ENCODE assay signal across 1 cellular context in the genomic region with DNA sequence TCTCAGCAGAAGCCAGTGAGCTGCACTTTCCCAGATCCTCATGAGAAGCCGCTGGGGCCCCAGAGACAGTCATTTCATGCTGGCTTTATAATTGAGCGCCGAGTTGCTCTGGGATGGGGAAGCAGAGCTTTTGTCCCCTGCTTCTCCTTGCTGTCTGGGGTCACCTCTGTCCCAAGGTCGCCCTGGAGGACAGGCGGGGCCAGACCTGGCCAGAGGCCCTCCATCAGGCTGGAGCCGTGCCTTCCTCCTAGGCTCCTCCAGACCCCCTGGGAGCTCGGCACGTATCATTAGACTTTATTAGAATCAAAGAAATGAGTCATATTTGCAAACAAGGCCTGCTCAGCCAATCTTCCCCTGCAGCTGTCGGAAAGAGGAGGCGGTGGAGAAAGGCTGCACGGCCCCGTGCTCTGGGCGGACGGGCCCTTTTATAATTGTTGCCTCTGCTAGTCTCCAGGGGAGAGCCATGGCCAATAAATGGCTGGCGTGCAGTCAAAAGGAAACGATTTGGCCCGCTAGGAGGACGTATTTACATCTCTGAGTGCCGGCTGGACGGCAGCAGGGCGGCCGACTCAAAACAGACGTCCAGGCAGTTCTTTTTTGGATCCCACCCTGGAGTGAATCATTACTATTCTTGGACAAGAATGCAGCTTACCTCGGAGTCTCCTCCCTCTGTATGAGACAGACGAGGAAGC.
TF ChIP-seq lines count a peak whose summit lies in the region.

No MANE protein-coding gene starts in this region.

TF ChIP-seq in HEK293, 187 proteins besides CTCF, POLR2A, EP300 and RAD21 (continued from another document and continues in another):
- TF ChIP-seq, protein P1, sequence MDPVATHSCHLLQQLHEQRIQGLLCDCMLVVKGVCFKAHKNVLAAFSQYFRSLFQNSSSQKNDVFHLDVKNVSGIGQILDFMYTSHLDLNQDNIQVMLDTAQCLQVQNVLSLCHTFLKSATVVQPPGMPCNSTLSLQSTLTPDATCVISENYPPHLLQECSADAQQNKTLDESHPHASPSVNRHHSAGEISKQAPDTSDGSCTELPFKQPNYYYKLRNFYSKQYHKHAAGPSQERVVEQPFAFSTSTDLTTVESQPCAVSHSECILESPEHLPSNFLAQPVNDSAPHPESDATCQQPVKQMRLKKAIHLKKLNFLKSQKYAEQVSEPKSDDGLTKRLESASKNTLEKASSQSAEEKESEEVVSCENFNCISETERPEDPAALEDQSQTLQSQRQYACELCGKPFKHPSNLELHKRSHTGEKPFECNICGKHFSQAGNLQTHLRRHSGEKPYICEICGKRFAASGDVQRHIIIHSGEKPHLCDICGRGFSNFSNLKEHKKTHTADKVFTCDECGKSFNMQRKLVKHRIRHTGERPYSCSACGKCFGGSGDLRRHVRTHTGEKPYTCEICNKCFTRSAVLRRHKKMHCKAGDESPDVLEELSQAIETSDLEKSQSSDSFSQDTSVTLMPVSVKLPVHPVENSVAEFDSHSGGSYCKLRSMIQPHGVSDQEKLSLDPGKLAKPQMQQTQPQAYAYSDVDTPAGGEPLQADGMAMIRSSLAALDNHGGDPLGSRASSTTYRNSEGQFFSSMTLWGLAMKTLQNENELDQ (tag by site-specific recombination; IDR thresholded peaks at IDR 0.05; ENCODE audit: low read depth) = no peak
- TF ChIP-seq, protein P2, sequence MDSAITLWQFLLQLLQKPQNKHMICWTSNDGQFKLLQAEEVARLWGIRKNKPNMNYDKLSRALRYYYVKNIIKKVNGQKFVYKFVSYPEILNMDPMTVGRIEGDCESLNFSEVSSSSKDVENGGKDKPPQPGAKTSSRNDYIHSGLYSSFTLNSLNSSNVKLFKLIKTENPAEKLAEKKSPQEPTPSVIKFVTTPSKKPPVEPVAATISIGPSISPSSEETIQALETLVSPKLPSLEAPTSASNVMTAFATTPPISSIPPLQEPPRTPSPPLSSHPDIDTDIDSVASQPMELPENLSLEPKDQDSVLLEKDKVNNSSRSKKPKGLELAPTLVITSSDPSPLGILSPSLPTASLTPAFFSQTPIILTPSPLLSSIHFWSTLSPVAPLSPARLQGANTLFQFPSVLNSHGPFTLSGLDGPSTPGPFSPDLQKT (IDR thresholded peaks at IDR 0.05; ENCODE audit: borderline replicate concordance, low read depth, low read length) = no peak
- 0 out of 2 replicates have a peak, but pooled peaks have one; percentile 13 for TF ChIP-seq ZNF558 (tag by site-specific recombination; IDR thresholded peaks at IDR 0.05)
- TF ChIP-seq ZNF830 (tag by site-specific recombination; IDR thresholded peaks at IDR 0.05; ENCODE audit: low read depth) = no peak
- TF ChIP-seq ZNF549 (tag by site-specific recombination; IDR thresholded peaks at IDR 0.05) = no peak
- TF ChIP-seq WT1 (tag by site-specific recombination; IDR thresholded peaks at IDR 0.05) = peak; percentile 82
- TF ChIP-seq SP7 (tag by site-specific recombination; IDR thresholded peaks at IDR 0.05) = peak; percentile 98
- no peak for TF ChIP-seq ZNF514 (tag by site-specific recombination; IDR thresholded peaks at IDR 0.05)
- TF ChIP-seq ZNF596 (tag by site-specific recombination; IDR thresholded peaks at IDR 0.05) = peak; percentile 40
- no peak for TF ChIP-seq ZNF658 (tag by site-specific recombination; IDR thresholded peaks at IDR 0.05)
- TF ChIP-seq ZNF626 (tag by site-specific recombination; IDR thresholded peaks at IDR 0.05) = no peak
- TF ChIP-seq ZNF791 (tag by site-specific recombination; IDR thresholded peaks at IDR 0.05) = no peak
- TF ChIP-seq, protein P3, sequence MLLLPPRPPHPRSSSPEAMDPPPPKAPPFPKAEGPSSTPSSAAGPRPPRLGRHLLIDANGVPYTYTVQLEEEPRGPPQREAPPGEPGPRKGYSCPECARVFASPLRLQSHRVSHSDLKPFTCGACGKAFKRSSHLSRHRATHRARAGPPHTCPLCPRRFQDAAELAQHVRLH (tag by site-specific recombination; IDR thresholded peaks at IDR 0.05) = no peak
- TF ChIP-seq ZNF530 (tag by site-specific recombination; IDR thresholded peaks at IDR 0.05; ENCODE audit: low read depth) = no peak
- no peak for TF ChIP-seq ZNF501 (tag by site-specific recombination; IDR thresholded peaks at IDR 0.05)
- no peak for TF ChIP-seq ZNF544 (tag by site-specific recombination; IDR thresholded peaks at IDR 0.05)
- peak; percentile 78 for TF ChIP-seq ZXDB (tag by site-specific recombination; IDR thresholded peaks at IDR 0.05)
- TF ChIP-seq ZNF571 (tag by site-specific recombination; IDR thresholded peaks at IDR 0.05) = no peak
- TF ChIP-seq ZBTB1 (tag by site-specific recombination; IDR thresholded peaks at IDR 0.05) = no peak
- TF ChIP-seq, protein P4, sequence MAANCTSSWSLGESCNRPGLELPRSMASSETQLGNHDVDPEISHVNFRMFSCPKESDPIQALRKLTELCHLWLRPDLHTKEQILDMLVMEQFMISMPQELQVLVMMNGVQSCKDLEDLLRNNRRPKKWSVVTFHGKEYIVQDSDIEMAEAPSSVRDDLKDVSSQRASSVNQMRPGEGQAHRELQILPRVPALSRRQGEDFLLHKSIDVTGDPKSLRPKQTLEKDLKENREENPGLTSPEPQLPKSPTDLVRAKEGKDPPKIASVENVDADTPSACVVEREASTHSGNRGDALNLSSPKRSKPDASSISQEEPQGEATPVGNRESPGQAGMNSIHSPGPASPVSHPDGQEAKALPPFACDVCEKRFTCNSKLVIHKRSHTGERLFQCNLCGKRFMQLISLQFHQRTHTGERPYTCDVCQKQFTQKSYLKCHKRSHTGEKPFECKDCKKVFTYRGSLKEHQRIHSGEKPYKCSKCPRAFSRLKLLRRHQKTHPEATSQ (tag by site-specific recombination; IDR thresholded peaks at IDR 0.05) = no peak
- no peak for TF ChIP-seq ZNF585B (tag by site-specific recombination; IDR thresholded peaks at IDR 0.05)
- no peak for TF ChIP-seq MZF1 (tag by site-specific recombination; IDR thresholded peaks at IDR 0.05; ENCODE audit: borderline replicate concordance)
- TF ChIP-seq, protein P5, sequence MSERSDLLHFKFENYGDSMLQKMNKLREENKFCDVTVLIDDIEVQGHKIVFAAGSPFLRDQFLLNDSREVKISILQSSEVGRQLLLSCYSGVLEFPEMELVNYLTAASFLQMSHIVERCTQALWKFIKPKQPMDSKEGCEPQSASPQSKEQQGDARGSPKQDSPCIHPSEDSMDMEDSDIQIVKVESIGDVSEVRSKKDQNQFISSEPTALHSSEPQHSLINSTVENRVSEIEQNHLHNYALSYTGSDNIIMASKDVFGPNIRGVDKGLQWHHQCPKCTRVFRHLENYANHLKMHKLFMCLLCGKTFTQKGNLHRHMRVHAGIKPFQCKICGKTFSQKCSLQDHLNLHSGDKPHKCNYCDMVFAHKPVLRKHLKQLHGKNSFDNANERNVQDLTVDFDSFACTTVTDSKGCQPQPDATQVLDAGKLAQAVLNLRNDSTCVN (tag by site-specific recombination; optimal IDR thresholded peaks at IDR 0.05) = no peak
- no peak for TF ChIP-seq ZNF416 (tag by site-specific recombination; IDR thresholded peaks at IDR 0.05)
- no peak for TF ChIP-seq ZNF155 (tag by site-specific recombination; IDR thresholded peaks at IDR 0.05)
- no peak for TF ChIP-seq ZNF202 (tag by site-specific recombination; IDR thresholded peaks at IDR 0.05; ENCODE audit: borderline replicate concordance)
- TF ChIP-seq, protein P6, sequence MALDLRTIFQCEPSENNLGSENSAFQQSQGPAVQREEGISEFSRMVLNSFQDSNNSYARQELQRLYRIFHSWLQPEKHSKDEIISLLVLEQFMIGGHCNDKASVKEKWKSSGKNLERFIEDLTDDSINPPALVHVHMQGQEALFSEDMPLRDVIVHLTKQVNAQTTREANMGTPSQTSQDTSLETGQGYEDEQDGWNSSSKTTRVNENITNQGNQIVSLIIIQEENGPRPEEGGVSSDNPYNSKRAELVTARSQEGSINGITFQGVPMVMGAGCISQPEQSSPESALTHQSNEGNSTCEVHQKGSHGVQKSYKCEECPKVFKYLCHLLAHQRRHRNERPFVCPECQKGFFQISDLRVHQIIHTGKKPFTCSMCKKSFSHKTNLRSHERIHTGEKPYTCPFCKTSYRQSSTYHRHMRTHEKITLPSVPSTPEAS (tag by site-specific recombination; IDR thresholded peaks at IDR 0.05) = no peak
- TF ChIP-seq, protein P7, sequence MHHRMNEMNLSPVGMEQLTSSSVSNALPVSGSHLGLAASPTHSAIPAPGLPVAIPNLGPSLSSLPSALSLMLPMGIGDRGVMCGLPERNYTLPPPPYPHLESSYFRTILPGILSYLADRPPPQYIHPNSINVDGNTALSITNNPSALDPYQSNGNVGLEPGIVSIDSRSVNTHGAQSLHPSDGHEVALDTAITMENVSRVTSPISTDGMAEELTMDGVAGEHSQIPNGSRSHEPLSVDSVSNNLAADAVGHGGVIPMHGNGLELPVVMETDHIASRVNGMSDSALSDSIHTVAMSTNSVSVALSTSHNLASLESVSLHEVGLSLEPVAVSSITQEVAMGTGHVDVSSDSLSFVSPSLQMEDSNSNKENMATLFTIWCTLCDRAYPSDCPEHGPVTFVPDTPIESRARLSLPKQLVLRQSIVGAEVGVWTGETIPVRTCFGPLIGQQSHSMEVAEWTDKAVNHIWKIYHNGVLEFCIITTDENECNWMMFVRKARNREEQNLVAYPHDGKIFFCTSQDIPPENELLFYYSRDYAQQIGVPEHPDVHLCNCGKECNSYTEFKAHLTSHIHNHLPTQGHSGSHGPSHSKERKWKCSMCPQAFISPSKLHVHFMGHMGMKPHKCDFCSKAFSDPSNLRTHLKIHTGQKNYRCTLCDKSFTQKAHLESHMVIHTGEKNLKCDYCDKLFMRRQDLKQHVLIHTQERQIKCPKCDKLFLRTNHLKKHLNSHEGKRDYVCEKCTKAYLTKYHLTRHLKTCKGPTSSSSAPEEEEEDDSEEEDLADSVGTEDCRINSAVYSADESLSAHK (tag by site-specific recombination; IDR thresholded peaks at IDR 0.05) = peak; percentile 96
- TF ChIP-seq ZSCAN30 (tag by site-specific recombination; IDR thresholded peaks at IDR 0.05) = peak; percentile 72
- no peak for TF ChIP-seq ZNF239 (tag by site-specific recombination; IDR thresholded peaks at IDR 0.05)
- TF ChIP-seq ZNF311 (tag by site-specific recombination; IDR thresholded peaks at IDR 0.05; ENCODE audit: borderline replicate concordance) = no peak
- TF ChIP-seq, protein P8, sequence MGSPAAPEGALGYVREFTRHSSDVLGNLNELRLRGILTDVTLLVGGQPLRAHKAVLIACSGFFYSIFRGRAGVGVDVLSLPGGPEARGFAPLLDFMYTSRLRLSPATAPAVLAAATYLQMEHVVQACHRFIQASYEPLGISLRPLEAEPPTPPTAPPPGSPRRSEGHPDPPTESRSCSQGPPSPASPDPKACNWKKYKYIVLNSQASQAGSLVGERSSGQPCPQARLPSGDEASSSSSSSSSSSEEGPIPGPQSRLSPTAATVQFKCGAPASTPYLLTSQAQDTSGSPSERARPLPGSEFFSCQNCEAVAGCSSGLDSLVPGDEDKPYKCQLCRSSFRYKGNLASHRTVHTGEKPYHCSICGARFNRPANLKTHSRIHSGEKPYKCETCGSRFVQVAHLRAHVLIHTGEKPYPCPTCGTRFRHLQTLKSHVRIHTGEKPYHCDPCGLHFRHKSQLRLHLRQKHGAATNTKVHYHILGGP (tag by site-specific recombination; IDR thresholded peaks at IDR 0.05) = no peak
- TF ChIP-seq, protein P9, sequence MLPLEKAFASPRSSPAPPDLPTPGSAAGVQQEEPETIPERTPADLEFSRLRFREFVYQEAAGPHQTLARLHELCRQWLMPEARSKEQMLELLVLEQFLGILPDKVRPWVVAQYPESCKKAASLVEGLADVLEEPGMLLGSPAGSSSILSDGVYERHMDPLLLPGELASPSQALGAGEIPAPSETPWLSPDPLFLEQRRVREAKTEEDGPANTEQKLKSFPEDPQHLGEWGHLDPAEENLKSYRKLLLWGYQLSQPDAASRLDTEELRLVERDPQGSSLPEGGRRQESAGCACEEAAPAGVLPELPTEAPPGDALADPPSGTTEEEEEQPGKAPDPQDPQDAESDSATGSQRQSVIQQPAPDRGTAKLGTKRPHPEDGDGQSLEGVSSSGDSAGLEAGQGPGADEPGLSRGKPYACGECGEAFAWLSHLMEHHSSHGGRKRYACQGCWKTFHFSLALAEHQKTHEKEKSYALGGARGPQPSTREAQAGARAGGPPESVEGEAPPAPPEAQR (tag by site-specific recombination; IDR thresholded peaks at IDR 0.05) = no peak
- TF ChIP-seq ZNF555 (tag by site-specific recombination; conservative IDR thresholded peaks at IDR 0.05) = no peak
- TF ChIP-seq ZNF768 (tag by site-specific recombination; IDR thresholded peaks at IDR 0.05) = no peak
- no peak for TF ChIP-seq ZNF221 (tag by site-specific recombination; IDR thresholded peaks at IDR 0.05; ENCODE audit: borderline replicate concordance)
- TF ChIP-seq KLF16 (tag by site-specific recombination; IDR thresholded peaks at IDR 0.05) = peak; percentile 32; the same call in 1 of the 2 replicates
- TF ChIP-seq ZNF350 (tag by site-specific recombination; IDR thresholded peaks at IDR 0.05) = no peak
- no peak for TF ChIP-seq ZNF837 (tag by site-specific recombination; IDR thresholded peaks at IDR 0.05)
- TF ChIP-seq ZNF274 (IDR thresholded peaks at IDR 0.05; ENCODE audit: low read length) = no peak
- TF ChIP-seq ZNF274 (tag by site-specific recombination; IDR thresholded peaks at IDR 0.05; ENCODE audit: borderline replicate concordance) = no peak
- no peak; the same call in 1 of the 2 replicates for TF ChIP-seq ZNF610 (tag by site-specific recombination; IDR thresholded peaks at IDR 0.05; ENCODE audit: borderline replicate concordance)
- peak; percentile 72 for TF ChIP-seq ZNF423 (tag by site-specific recombination; IDR thresholded peaks at IDR 0.05)
- TF ChIP-seq SP3 (tag by site-specific recombination; IDR thresholded peaks at IDR 0.05) = peak; percentile 36; the same call in 1 of the 2 replicates
- TF ChIP-seq GLI2 (tag by site-specific recombination; IDR thresholded peaks at IDR 0.05; ENCODE audit: borderline replicate concordance, low read depth) = peak; percentile 66; the same call in 1 of the 2 replicates
- 0 out of 2 replicates have a peak, but pooled peaks have one; percentile 13 for TF ChIP-seq ZNF10 (tag by site-specific recombination; IDR thresholded peaks at IDR 0.05)
- no peak for TF ChIP-seq ZNF23 (tag by site-specific recombination; IDR thresholded peaks at IDR 0.05; ENCODE audit: borderline replicate concordance)
- TF ChIP-seq ZNF112 (tag by site-specific recombination; IDR thresholded peaks at IDR 0.05) = no peak
- TF ChIP-seq ZNF701 (tag by site-specific recombination; IDR thresholded peaks at IDR 0.05) = no peak
- TF ChIP-seq SCRT2 (tag by site-specific recombination; IDR thresholded peaks at IDR 0.05) = peak; percentile 52
